In the genomic region with DNA sequence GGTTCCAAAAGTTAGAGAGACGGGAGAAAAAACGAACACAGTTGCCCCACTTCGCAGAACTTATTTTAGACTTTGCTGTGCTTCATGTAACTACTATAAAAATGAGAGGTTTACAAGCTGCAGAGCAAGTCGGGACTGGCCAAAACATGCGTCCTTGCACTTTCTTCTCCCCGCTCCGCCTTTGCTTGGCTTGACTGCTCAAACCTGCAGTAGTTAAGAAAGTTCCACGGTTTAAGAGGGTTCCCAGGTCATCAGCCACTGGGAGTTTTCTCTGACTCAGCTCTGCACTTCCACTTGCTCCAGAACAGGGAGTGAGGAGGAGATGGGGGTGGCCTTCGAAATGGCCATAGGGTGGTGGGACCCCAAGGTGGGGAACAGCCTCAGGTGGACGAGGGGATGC, we compare ENCODE assay signal across 19 cellular contexts. TPM values are rescaled to one million over a fixed set of nuclear protein-coding genes. Genes with fewer than 3 reads are reported as not detected.
DNase-seq lines count a peak whose midpoint lies in the region; ATAC-seq, FAIRE-seq and TF ChIP-seq lines count a peak whose summit lies in the region.
"Had no signal": no experiment of that assay in that cellular context is flagged by ENCODE, and none has a peak within 500 bp of the region (broad histone marks: within the 10 kb centered on the region; RNA-seq: fewer than 3 reads in every experiment).

No MANE protein-coding gene starts in this region.

- H3K4me1 ChIP-seq in breast epithelium: peaks cover 4% of the 10 kb centered on the region in 2 donors
- peaks cover 0 to 3% of the 10 kb centered on the region in 2 donors for H3K4me1 ChIP-seq in kidney (ENCODE audit: control insufficient read depth in 1 of 2, insufficient read depth in 1 of 2, low read depth in 1 of 2, low read length in 2 of 2)
- peaks cover 5 to 7% (median 6%) of the 10 kb centered on the region in 3 donors for H3K4me1 ChIP-seq in skeletal muscle tissue (ENCODE audit: control insufficient read depth in 3 of 3, insufficient read depth in 3 of 3, low read length in 3 of 3)
- H3K4me1 ChIP-seq in tibial artery: peaks cover 0 to 11% (median 5%) of the 10 kb centered on the region in 4 donors

- POLR2A ChIA-PET in MCF 10A (lab: Yijun Ruan, JAX): interaction anchor here (0.7 to 1.4 kb wide), 5 partner anchors 19 to 695 kb away, joined by 3 to 7 read pairs (median 3); no protein-coding TSS in a partner anchor

- H3K9me3 Mint-ChIP-seq in MCF 10A (ENCODE audit: unreplicated experiment): no peaks in the 10 kb centered on the region
- H3K9me3 Mint-ChIP-seq: CD8-positive, alpha-beta memory T cell had no signal

- H3K36me3 ChIP-seq in breast epithelium (no peaks in the 10 kb centered on the region), kidney (ENCODE audit: control insufficient read depth in 1 of 2, insufficient read depth in 2 of 2, low read length in 2 of 2) (no peaks in the 10 kb centered on the region), skeletal muscle tissue (ENCODE audit: control insufficient read depth in 3 of 3, insufficient read depth in 3 of 3, low read length in 3 of 3) (no peaks in the 10 kb centered on the region), tibial artery (no peaks in the 10 kb centered on the region)
- H3K36me3 ChIP-seq: BLaER1 had no signal

- TF ChIP-seq POLR2A in breast epithelium (IDR thresholded peaks at IDR 0.05): no peak

- peaks cover 22% of the 10 kb centered on the region for H3K4me1 Mint-ChIP-seq in MCF 10A (ENCODE audit: insufficient read depth, unreplicated experiment)

- H3K4me3 Mint-ChIP-seq in MCF 10A (ENCODE audit: unreplicated experiment): no peak overlapping the region
- H3K4me3 Mint-ChIP-seq: CD8-positive, alpha-beta memory T cell had no signal

- H3K27me3 ChIP-seq in breast epithelium: no peaks in the 10 kb centered on the region
- H3K27me3 ChIP-seq in skeletal muscle tissue (ENCODE audit: control insufficient read depth in 3 of 3, insufficient read depth in 3 of 3, low read length in 3 of 3): peaks cover 0 to 19% (median 11%) of the 10 kb centered on the region in 3 donors
- H3K27me3 ChIP-seq in tibial artery: peaks cover 0 to 7% of the 10 kb centered on the region in 2 donors
- H3K27me3 ChIP-seq: BLaER1 had no signal

- FAIRE-seq in kidney (lab: Jason Lieb, UNC): no peak

- no TSS peak for BruUV-seq in MCF 10A (replicated peaks; lab: Mats Ljungman, UMichigan)

- CTCF ChIA-PET in MCF 10A (lab: Yijun Ruan, JAX): interaction anchor here (1.0 to 2.7 kb wide), 3 partner anchors 11 to 41 kb away, joined by 3 to 12 read pairs (median 4); no protein-coding TSS in a partner anchor

- DNase-seq in breast epithelium (ENCODE audit: low spot score in 2 of 2) (peak in 1 of 2 donors; percentile 45), MCF 10A (ENCODE audit: unreplicated experiment) (no peak), kidney (peak; percentile 71), tibial artery (no peak), RPMI8226 (no peak), KG1 (lab: John Stamatoyannopoulos, UW) (no peak)
- DNase-seq: CD8-positive, alpha-beta memory T cell; GOT3; KBM-7; NCI-H1092 treated with DMSO at 0.1 percent for 48 hours; NCI-H1694 treated with DMSO at 0.1 percent for 48 hours; NCI-H446 treated with DMSO at 0.1 percent for 48 hours; NCI-H748 treated with DMSO at 0.1 percent for 48 hours had no signal

- H3K4me3 ChIP-seq in breast epithelium (peak overlapping the region in 1 of 3 donors; percentile 5), kidney (ENCODE audit: low read length in 2 of 2) (no peak overlapping the region), skeletal muscle tissue (ENCODE audit: low read length in 3 of 3) (no peak overlapping the region), tibial artery (no peak overlapping the region)
- H3K4me3 ChIP-seq: BLaER1 had no signal

- ATAC-seq in HG02798 (IDR thresholded peaks at IDR 0.05; ENCODE audit: poor library complexity, unreplicated experiment): no peak
- ATAC-seq: Panc1 had no signal

- H3K27ac ChIP-seq in breast epithelium: peak overlapping the region; percentile 48 to 61
- H3K27ac ChIP-seq in kidney (ENCODE audit: low read depth in 2 of 2, low read length in 2 of 2): peak overlapping the region in 1 of 2 donors; percentile 28
- H3K27ac ChIP-seq in skeletal muscle tissue (ENCODE audit: low read depth, low read length): peak overlapping the region; percentile 77
- H3K27ac ChIP-seq in tibial artery: no peak overlapping the region
- H3K27ac ChIP-seq: 22Rv1, BLaER1, HL-60 had no signal

- H3K9me3 ChIP-seq in breast epithelium (no peaks in the 10 kb centered on the region), kidney (ENCODE audit: control insufficient read depth in 1 of 2, low read length in 2 of 2) (no peaks in the 10 kb centered on the region), skeletal muscle tissue (ENCODE audit: control insufficient read depth in 3 of 3, low read length in 3 of 3) (no peaks in the 10 kb centered on the region), tibial artery (no peaks in the 10 kb centered on the region)
- H3K9me3 ChIP-seq: BLaER1 had no signal

- H3K36me3 Mint-ChIP-seq in MCF 10A (ENCODE audit: insufficient read depth, unreplicated experiment): no peaks in the 10 kb centered on the region
- H3K36me3 Mint-ChIP-seq: CD8-positive, alpha-beta memory T cell had no signal

- H3K9ac ChIP-seq in kidney (ENCODE audit: low read length in 2 of 2) (no peak overlapping the region), skeletal muscle tissue (ENCODE audit: low read depth in 1 of 3, low read length in 3 of 3) (no peak overlapping the region)
- H3K9ac ChIP-seq: BLaER1 had no signal

- no peaks in the 10 kb centered on the region for H3K27me3 Mint-ChIP-seq in MCF 10A (ENCODE audit: insufficient read depth, unreplicated experiment)

- intact Hi-C loops in breast epithelium (cut with DNase I; ENCODE audit: low total_unique reads): no loop called here
- intact Hi-C loops in MCF 10A (cut with micrococcal nuclease): no loop called here
- intact Hi-C loops in kidney (cut with DNase I): no loop called here
- intact Hi-C loops in tibial artery (cut with DNase I; ENCODE audit: low total_unique reads): no loop called here

- H3K27ac Mint-ChIP-seq in MCF 10A (ENCODE audit: low read depth, unreplicated experiment): no peak overlapping the region
- H3K27ac Mint-ChIP-seq: CD8-positive, alpha-beta memory T cell had no signal

- TF ChIP-seq CTCF in breast epithelium (IDR thresholded peaks at IDR 0.05) (no peak), MCF 10A (IDR thresholded peaks at IDR 0.05; ENCODE audit: unreplicated experiment) (no peak), kidney (IDR thresholded peaks at IDR 0.05; ENCODE audit: borderline replicate concordance, extremely low read depth, insufficient read depth) (no peak), tibial artery (IDR thresholded peaks at IDR 0.05) (no peak)

RNA-seq across cellular contexts. Expression of a gene that starts 36.2 kb away (rescaled TPM):
- total RNA-seq in breast epithelium (10 to 100 TPM in 2 of 3 donors, 1 to 10 TPM in 1; 10.0 to 34.1 (median 14.4) TPM), MCF 10A (2022) (not detected in 2 replicates), kidney (10.1 TPM), skeletal muscle tissue (under 0.01 TPM)
- polyA plus RNA-seq in kidney (ENCODE audit: insufficient read depth, low read depth, low replicate concordance): 2.1 TPM

Comparison
In these comparisons a context has a peak if more than half of its experiments do, and no peak if none do; other contexts are left out.
1. RNA of a gene that starts 36.2 kb away (total RNA-seq): 10.0 to 34.1 TPM in breast epithelium and 10.1 TPM in kidney (single experiment); not detected in MCF 10A and under 0.01 TPM in skeletal muscle tissue (single experiment); every median in the first group is over 10 times any median in the second.
2. H3K27ac ChIP-seq: peak in breast epithelium (2 of 2) and skeletal muscle tissue (single experiment); none in tibial artery (0 of 2).